In the genomic region with DNA sequence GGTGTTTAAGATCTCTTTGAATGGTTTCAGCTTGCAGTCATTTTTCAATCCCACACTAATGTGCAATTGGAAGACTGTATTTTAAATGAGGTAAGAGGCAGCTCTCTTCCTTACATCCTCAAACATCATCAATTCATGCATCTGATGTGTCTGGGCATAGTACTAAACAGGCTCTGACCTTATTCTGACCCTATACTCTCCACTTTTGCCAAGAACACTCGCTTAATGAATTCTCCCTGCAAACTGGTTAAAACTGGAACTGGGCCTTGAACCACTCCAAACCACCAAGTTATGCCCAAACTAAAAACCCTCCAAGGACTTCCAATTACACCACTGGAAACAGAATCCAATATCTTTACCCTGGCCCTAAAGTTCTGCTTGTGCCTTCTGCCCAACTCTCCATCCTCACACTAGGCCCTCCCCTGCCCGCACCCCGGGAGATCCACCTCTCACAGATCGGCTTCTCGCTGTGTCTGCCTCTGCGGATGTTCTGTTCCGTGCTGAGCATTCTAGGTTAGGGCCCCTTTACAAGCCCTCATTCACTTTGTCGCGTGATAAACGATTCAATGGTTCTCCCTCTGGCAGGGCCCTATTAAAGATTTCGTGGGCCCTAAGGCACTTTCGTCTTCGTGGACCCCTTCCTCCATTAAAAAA, we compare ENCODE assay signal across 18 cellular contexts. TPM values are rescaled to one million over a fixed set of nuclear protein-coding genes. Genes with fewer than 3 reads are reported as not detected.
DNase-seq lines count a peak whose midpoint lies in the region; FAIRE-seq and TF ChIP-seq lines count a peak whose summit lies in the region.
"Had no signal": no experiment of that assay in that cellular context is flagged by ENCODE, and none has a peak within 500 bp of the region (broad histone marks: within the 10 kb centered on the region; RNA-seq: fewer than 3 reads in every experiment).

No MANE protein-coding gene starts in this region.

- no peaks in the 10 kb centered on the region for H3K36me3 ChIP-seq in H7 (replicated peaks; ENCODE audit: control insufficient read depth, insufficient read depth, low read length)
- H3K36me3 ChIP-seq in iPS-15b (ENCODE audit: control insufficient read depth, insufficient read depth, low read length): no peaks in the 10 kb centered on the region
- H3K36me3 ChIP-seq: MG63, Peyer's patch had no signal

- H3K9ac ChIP-seq in iPS-15b (ENCODE audit: low read depth, low read length): no peak overlapping the region

- CTCF ChIA-PET in GM10248 (lab: Yijun Ruan, JAX): no interaction called here

- no peak for FAIRE-seq in D721Med (lab: Jason Lieb, UNC)

- no peaks in the 10 kb centered on the region for H3K9me3 ChIP-seq in iPS-15b (ENCODE audit: control insufficient read depth, insufficient read depth, low read length)
- H3K9me3 ChIP-seq: MG63, Peyer's patch had no signal

- no peaks in the 10 kb centered on the region for H3K4me1 ChIP-seq in iPS-15b (ENCODE audit: control insufficient read depth, insufficient read depth, low read length)

- TF ChIP-seq CTCF in D721Med (IDR thresholded peaks at IDR 0.05; ENCODE audit: insufficient read depth, missing control alignments) (no peak), GM10248 (IDR thresholded peaks at IDR 0.05; ENCODE audit: control extremely low read depth, extremely low read depth, low read depth, missing control alignments) (no peak)

- H3K27me3 ChIP-seq in H7 (ENCODE audit: control insufficient read depth, insufficient read depth, low read length): peaks cover 14% of the 10 kb centered on the region; the same call in 1 of the 2 replicates
- H3K27me3 ChIP-seq in iPS-15b (ENCODE audit: control insufficient read depth, insufficient read depth, low read length): peaks cover 30% of the 10 kb centered on the region
- H3K27me3 ChIP-seq: MG63, Peyer's patch had no signal

- DNase-seq in H7 (peak; percentile 59), astrocyte of the hippocampus (ENCODE audit: low read depth, low spot score) (peak; percentile 37), renal cortical epithelial cell (ENCODE audit: low read depth) (peak; percentile 3), D721Med (ENCODE audit: insufficient read length, low spot score) (no peak), GM10248 (ENCODE audit: extremely low spot score) (no peak)
- no peak for DNase-seq in stimulated activated CD4-positive, alpha-beta T cell treated with anti-CD3 and anti-CD28 coated beads, Interleukin-1b, Interleukin-23, amount 100 ng/mL, for 48 hours
- DNase-seq: Calu3; CD4-positive, alpha-beta memory T cell; MG63; NCI-H1092 treated with DMSO at 0.1 percent for 48 hours; NCI-H2107; NCI-H2227 treated with DMSO at 0.1 percent for 48 hours; NCI-H524; Peyer's patch had no signal

- POLR2A ChIA-PET in GM10248 (lab: Yijun Ruan, JAX): no interaction called here

- H3K4me3 ChIP-seq in H7 (ENCODE audit: insufficient read depth, low read depth, low read length) (no peak overlapping the region), iPS-15b (ENCODE audit: low read depth, low read length) (peak overlapping the region; percentile 13)
- H3K4me3 ChIP-seq: MG63, SK-N-MC had no signal

RNA-seq across cellular contexts. Expression of gene M1AP, which starts 1.2 kb away (rescaled TPM):
- 3.9 and 4.8 TPM in 2 replicates for total RNA-seq in H7 (2014; rRNA removed; shearing (Covaris generic))
- total RNA-seq in renal cortical epithelial cell: 0.17 and 0.85 TPM in 2 replicates
- total RNA-seq: Calu3; CD4-positive, alpha-beta memory T cell; H4; Peyer's patch; Right ventricle myocardium inferior had no signal

RNA-seq across cellular contexts. Expression of gene SEMA4F, which starts 7.1 kb away (rescaled TPM):
- 1.1 and 1.3 TPM in 2 replicates for total RNA-seq in H7 (2014; rRNA removed; shearing (Covaris generic))
- total RNA-seq in renal cortical epithelial cell: 7.5 and 10.6 TPM in 2 replicates

Comparison
In these comparisons a context has a peak if more than half of its experiments do, and no peak if none do; other contexts are left out.
1. DNase-seq: peak in H7 (single experiment), astrocyte of the hippocampus (single experiment) and renal cortical epithelial cell (single experiment); none in stimulated activated CD4-positive, alpha-beta T cell treated with anti-CD3 and anti-CD28 coated beads, Interleukin-1b, Interleukin-23, amount 100 ng/mL, for 48 hours (single experiment), D721Med (single experiment) and GM10248 (single experiment).